Comparison of ENCODE assay signal across 16 cellular contexts in the genomic region with DNA sequence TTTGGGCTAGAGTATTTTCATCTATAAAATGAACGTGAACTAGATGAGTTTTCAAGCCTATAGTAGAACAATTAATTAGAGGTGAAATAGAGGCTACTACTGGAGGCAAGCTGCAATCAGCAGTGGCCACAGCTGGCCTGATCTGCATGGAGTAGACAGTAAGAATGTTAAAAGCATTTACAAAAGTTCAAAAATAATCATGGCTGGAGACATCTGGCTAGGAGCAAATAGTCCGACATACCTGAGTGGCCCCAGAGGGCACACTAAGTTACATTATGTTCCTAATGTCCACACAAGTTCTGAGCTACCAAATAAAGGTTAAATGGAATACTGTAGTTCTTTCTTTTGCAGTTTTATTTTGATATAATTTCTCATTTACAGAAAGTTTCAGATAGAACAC. TPM values are rescaled to one million over a fixed set of nuclear protein-coding genes. Genes with fewer than 3 reads are reported as not detected.
DNase-seq lines count a peak whose midpoint lies in the region; ATAC-seq and TF ChIP-seq lines count a peak whose summit lies in the region.
"Had no signal": no experiment of that assay in that cellular context is flagged by ENCODE, and none has a peak within 500 bp of the region (broad histone marks: within the 10 kb centered on the region; RNA-seq: fewer than 3 reads in every experiment).

No MANE protein-coding gene starts in this region.

- H3K4me1 Mint-ChIP-seq in endothelial cell (ENCODE audit: unreplicated experiment) (peaks cover 39% of the 10 kb centered on the region), type B pancreatic cell (ENCODE audit: unreplicated experiment) (peaks cover 37% of the 10 kb centered on the region)

- peak overlapping the region; percentile 22 for H3K27ac Mint-ChIP-seq in endothelial cell (ENCODE audit: unreplicated experiment)
- H3K27ac Mint-ChIP-seq in type B pancreatic cell: peak overlapping the region; percentile 61
- H3K27ac Mint-ChIP-seq: CD14-positive monocyte had no signal

- in situ Hi-C loops in GM13976 (cut with MboI; ENCODE audit: low sequenced_read_pairs, unreplicated experiment): no loop called here

- peaks cover 6% of the 10 kb centered on the region for H3K36me3 Mint-ChIP-seq in endothelial cell (ENCODE audit: low read depth, unreplicated experiment)
- H3K36me3 Mint-ChIP-seq in type B pancreatic cell: peaks cover 14% of the 10 kb centered on the region

- no peak overlapping the region for H3K4me3 Mint-ChIP-seq in endothelial cell (ENCODE audit: unreplicated experiment)
- H3K4me3 Mint-ChIP-seq in type B pancreatic cell: no peak overlapping the region
- H3K4me3 Mint-ChIP-seq: CD14-positive monocyte had no signal

- H3K27me3 Mint-ChIP-seq in endothelial cell (ENCODE audit: unreplicated experiment): peaks cover 1% of the 10 kb centered on the region
- H3K27me3 Mint-ChIP-seq in type B pancreatic cell: no peaks in the 10 kb centered on the region

- DNase-seq in left ventricle myocardium superior (no peak), cardiac septum (ENCODE audit: low spot score) (no peak), NCI-H69 (lab: John Stamatoyannopoulos, UW) (peak; percentile 20), endothelial cell (ENCODE audit: low spot score) (no peak), type B pancreatic cell (ENCODE audit: extremely low spot score, unreplicated experiment) (no peak), GM13976 (ENCODE audit: low spot score) (no peak), occipital lobe (lab: John Stamatoyannopoulos, UW) (no peak), UCSD-AML1 (lab: John Stamatoyannopoulos, UW; ENCODE audit: unreplicated experiment) (no peak)
- DNase-seq: COR-L47, EL, NCI-H1436, NCI-H2029 treated with DMSO at 0.1 percent for 48 hours, NCI-H510A treated with DMSO at 0.1 percent for 48 hours, SHP77 had no signal

- TF ChIP-seq CTCF in endothelial cell (IDR thresholded peaks at IDR 0.05; ENCODE audit: unreplicated experiment) (no peak), type B pancreatic cell (conservative IDR thresholded peaks at IDR 0.05) (no peak), GM13976 (IDR thresholded peaks at IDR 0.05; ENCODE audit: borderline replicate concordance, control extremely low read depth, extremely low read depth, insufficient read depth, missing control alignments) (no peak)

- intact Hi-C loops in left ventricle myocardium superior (cut with micrococcal nuclease): no loop called here
- intact Hi-C loops in cardiac septum (cut with DNase I): loop anchor here (5.0 kb wide), 1 partner anchor 43 kb away; no protein-coding TSS in a partner anchor

- H3K9me3 Mint-ChIP-seq in endothelial cell (ENCODE audit: unreplicated experiment): no peaks in the 10 kb centered on the region
- H3K9me3 Mint-ChIP-seq in type B pancreatic cell: no peaks in the 10 kb centered on the region
- H3K9me3 Mint-ChIP-seq: CD14-positive monocyte had no signal

- peak; percentile 29 for ATAC-seq in left ventricle myocardium superior
- ATAC-seq: Panc1 had no signal

RNA-seq across cellular contexts. Expression of gene MPZL1, which starts 28.0 kb away (rescaled TPM):
- total RNA-seq in left ventricle myocardium superior: 34.7 TPM
- 35.7 TPM for total RNA-seq in cardiac septum
- total RNA-seq in endothelial cell (ENCODE audit: unreplicated experiment): 441 TPM
- total RNA-seq in type B pancreatic cell (ENCODE audit: low replicate concordance): 93.8 and 103 TPM in 2 replicates
- total RNA-seq in occipital lobe: 278 TPM
